ENCODE assay signal across 1 cellular context in the genomic region with DNA sequence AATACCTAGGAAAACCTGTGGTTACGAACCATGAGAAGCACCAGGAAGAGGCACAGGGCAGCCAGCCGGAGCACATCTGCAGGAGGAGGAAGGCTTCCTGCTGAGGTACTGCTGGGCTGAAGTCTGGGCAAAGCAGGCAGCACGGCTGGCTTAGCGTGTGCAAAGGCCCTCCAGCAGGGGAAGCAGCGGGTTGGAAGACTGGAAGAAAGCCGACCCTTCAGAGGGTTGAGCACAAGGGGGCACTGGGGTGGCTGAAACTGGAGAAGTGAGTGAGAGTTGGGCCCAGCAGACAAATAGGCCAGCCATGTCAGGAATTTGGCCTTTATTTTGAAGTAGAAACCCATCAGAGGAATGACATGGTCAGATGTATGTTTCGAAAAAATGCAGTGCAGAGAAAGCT.
A peak's percentile ranks its signal among the peaks of the same experiment; 100 is the strongest.
TF ChIP-seq lines count a peak whose summit lies in the region.

No MANE protein-coding gene starts in this region.

TF ChIP-seq in HepG2, 621 proteins besides CTCF, POLR2A, EP300 and RAD21 (continued from another document):
- TF ChIP-seq, protein P1, sequence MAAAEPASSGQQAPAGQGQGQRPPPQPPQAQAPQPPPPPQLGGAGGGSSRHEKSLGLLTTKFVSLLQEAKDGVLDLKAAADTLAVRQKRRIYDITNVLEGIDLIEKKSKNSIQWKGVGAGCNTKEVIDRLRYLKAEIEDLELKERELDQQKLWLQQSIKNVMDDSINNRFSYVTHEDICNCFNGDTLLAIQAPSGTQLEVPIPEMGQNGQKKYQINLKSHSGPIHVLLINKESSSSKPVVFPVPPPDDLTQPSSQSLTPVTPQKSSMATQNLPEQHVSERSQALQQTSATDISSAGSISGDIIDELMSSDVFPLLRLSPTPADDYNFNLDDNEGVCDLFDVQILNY (CRISPR knock-in tag; conservative IDR thresholded peaks at IDR 0.05), result no peak
- TF ChIP-seq STAG1 (CRISPR knock-in tag; IDR thresholded peaks at IDR 0.05) (peak; percentile 25; the same call in 1 of the 2 replicates), THRA (CRISPR knock-in tag; IDR thresholded peaks at IDR 0.05; ENCODE audit: borderline replicate concordance) (no peak), MYC (CRISPR knock-in tag; IDR thresholded peaks at IDR 0.05; ENCODE audit: borderline replicate concordance) (no peak)
- TF ChIP-seq, protein P2, sequence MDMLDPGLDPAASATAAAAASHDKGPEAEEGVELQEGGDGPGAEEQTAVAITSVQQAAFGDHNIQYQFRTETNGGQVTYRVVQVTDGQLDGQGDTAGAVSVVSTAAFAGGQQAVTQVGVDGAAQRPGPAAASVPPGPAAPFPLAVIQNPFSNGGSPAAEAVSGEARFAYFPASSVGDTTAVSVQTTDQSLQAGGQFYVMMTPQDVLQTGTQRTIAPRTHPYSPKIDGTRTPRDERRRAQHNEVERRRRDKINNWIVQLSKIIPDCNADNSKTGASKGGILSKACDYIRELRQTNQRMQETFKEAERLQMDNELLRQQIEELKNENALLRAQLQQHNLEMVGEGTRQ (IDR thresholded peaks at IDR 0.05; ENCODE audit: low read depth, low read length), result no peak
- TF ChIP-seq, protein P2 (CRISPR knock-in tag; IDR thresholded peaks at IDR 0.05; ENCODE audit: borderline replicate concordance), result no peak
